In the genomic region with DNA sequence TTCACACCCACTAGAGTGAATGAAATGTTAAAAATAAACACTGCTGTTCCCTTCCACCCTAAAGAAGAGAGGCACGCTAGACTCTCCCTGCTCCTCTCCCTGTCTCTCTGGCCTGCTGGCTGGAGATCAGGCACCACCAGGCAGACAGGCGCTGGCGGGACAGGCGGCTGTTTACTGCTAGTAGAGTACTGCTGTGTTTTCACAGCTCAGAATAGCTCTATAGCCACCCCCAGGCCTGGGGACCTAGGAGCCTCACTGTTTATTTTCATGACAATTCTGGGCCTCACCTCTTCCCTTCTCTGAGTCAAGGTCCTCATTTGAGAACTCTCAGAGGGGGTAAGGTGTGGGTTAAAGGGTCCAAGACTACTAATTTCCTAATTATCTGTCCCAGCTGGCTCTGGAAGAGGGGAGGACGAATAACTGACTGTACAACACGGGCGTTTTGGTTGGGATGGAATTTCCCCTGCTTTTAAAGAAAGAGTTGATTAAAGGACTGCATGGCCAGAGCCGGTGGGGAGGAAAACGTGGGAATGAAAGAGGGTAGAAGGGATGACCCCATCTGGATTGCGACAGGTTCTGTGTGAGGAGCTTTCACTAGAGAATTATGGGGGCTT, we compare ENCODE assay signal across 13 cellular contexts. TPM values are rescaled to one million over a fixed set of nuclear protein-coding genes. Genes with fewer than 3 reads are reported as not detected.
A peak's percentile ranks its signal among the peaks of the same experiment; 100 is the strongest.
DNase-seq lines count a peak whose midpoint lies in the region; ATAC-seq and TF ChIP-seq lines count a peak whose summit lies in the region.
"Had no signal": no experiment of that assay in that cellular context is flagged by ENCODE, and none has a peak within 500 bp of the region (broad histone marks: within the 10 kb centered on the region; RNA-seq: fewer than 3 reads in every experiment).

No MANE protein-coding gene starts in this region.

- ATAC-seq in GM18861 (IDR thresholded peaks at IDR 0.05; ENCODE audit: unreplicated experiment) = no peak
- ATAC-seq in activated CD4-positive, CD25-positive, alpha-beta regulatory T cell treated with anti-CD3 and anti-CD28 coated beads, Interleukin-2, amount 50 U/mL, for 24 hours = no peak

- H3K27ac Mint-ChIP-seq in CD4-positive, alpha-beta memory T cell = no peak overlapping the region

- no peaks in the 10 kb centered on the region for H4K20me1 ChIP-seq in osteoblast (ENCODE audit: insufficient read depth, low read length)

- no peaks in the 10 kb centered on the region for H3K36me3 Mint-ChIP-seq in CD4-positive, alpha-beta memory T cell

- no peak for TF ChIP-seq CTCF in AG10803 (conservative IDR thresholded peaks at IDR 0.05; ENCODE audit: low read length)
- no peak for TF ChIP-seq CTCF in Peyer's patch (IDR thresholded peaks at IDR 0.05)
- no peak for TF ChIP-seq CTCF in osteoblast (IDR thresholded peaks at IDR 0.05; ENCODE audit: extremely low read depth, low read depth, low read length)

- peaks cover 3 to 7% of the 10 kb centered on the region in 2 donors for H3K27me3 Mint-ChIP-seq in CD4-positive, alpha-beta memory T cell

- no peak overlapping the region for H3K4me3 Mint-ChIP-seq in CD4-positive, alpha-beta memory T cell

- H3K27me3 ChIP-seq in Peyer's patch (no peaks in the 10 kb centered on the region), osteoblast (ENCODE audit: insufficient read depth, low read length) (peaks cover 2% of the 10 kb centered on the region)
- H3K27me3 ChIP-seq in CD4-positive, alpha-beta memory T cell (ENCODE audit: insufficient read depth, low read length) = no peaks in the 10 kb centered on the region

- H3K4me1 Mint-ChIP-seq in CD4-positive, alpha-beta memory T cell = no peaks in the 10 kb centered on the region

- H3K9me3 ChIP-seq in Peyer's patch (no peaks in the 10 kb centered on the region), osteoblast (ENCODE audit: low read depth, low read length) (no peaks in the 10 kb centered on the region)
- no peaks in the 10 kb centered on the region for H3K9me3 ChIP-seq in CD4-positive, alpha-beta memory T cell (ENCODE audit: control insufficient read depth in 1 of 2, low read length in 2 of 2)

- intact Hi-C loops in CD4-positive, alpha-beta memory T cell (cut with micrococcal nuclease) = no loop called here

- H3K4me3 ChIP-seq in AG10803 (ENCODE audit: low read length) (no peak overlapping the region), Peyer's patch (no peak overlapping the region), osteoblast (ENCODE audit: insufficient read depth, low read length) (no peak overlapping the region)
- no peak overlapping the region for H3K4me3 ChIP-seq in CD4-positive, alpha-beta memory T cell (ENCODE audit: low read length in 2 of 2)

- no peaks in the 10 kb centered on the region for H3K9me3 Mint-ChIP-seq in CD4-positive, alpha-beta memory T cell

- peak; percentile 28 for DNase-seq in AG10803 (ENCODE audit: low read depth)
- DNase-seq in Peyer's patch = no peak
- DNase-seq in hepatic stellate cell (ENCODE audit: low spot score) = peak; percentile 59
- peak; percentile 81 for DNase-seq in osteoblast (ENCODE audit: insufficient read length, low spot score, missing footprints)
- no peak for DNase-seq in RKO (ENCODE audit: low spot score)
- DNase-seq in CD4-positive, alpha-beta memory T cell = no peak
- DNase-seq: erythroblast, NCI-H1436, T-helper 1 cell had no signal

- POLR2A ChIA-PET in CD4-positive, alpha-beta memory T cell (lab: Charles Lee; ENCODE audit: partially characterized antibody) = no interaction called here

- no peak for TF ChIP-seq POLR2A in Peyer's patch (IDR thresholded peaks at IDR 0.05)

- H3K4me1 ChIP-seq in Peyer's patch (peaks cover 0 to 45% (median 7%) of the 10 kb centered on the region in 4 donors), osteoblast (ENCODE audit: insufficient read depth, low read length) (no peaks in the 10 kb centered on the region)
- H3K4me1 ChIP-seq in CD4-positive, alpha-beta memory T cell (ENCODE audit: insufficient read depth, low read length) = no peaks in the 10 kb centered on the region

- no peaks in the 10 kb centered on the region for H3K79me2 ChIP-seq in osteoblast (ENCODE audit: insufficient read depth, low read length)

- no peak overlapping the region for H3K4me2 ChIP-seq in osteoblast (ENCODE audit: insufficient read depth, low read length)

- CTCF ChIA-PET in CD4-positive, alpha-beta memory T cell (lab: Charles Lee; ENCODE audit: partially characterized antibody) = no interaction called here

- H3K36me3 ChIP-seq in Peyer's patch = no peaks in the 10 kb centered on the region
- no peaks in the 10 kb centered on the region for H3K36me3 ChIP-seq in osteoblast (ENCODE audit: insufficient read depth, low read length)
- no peaks in the 10 kb centered on the region for H3K36me3 ChIP-seq in CD4-positive, alpha-beta memory T cell (ENCODE audit: insufficient read depth, low read length)

- H3K27ac ChIP-seq in Peyer's patch (peak overlapping the region in 3 of 4 donors; percentile 36 to 52 (median 44)), osteoblast (ENCODE audit: low read depth, low read length) (no peak overlapping the region)
- no peak overlapping the region for H3K27ac ChIP-seq in CD4-positive, alpha-beta memory T cell (ENCODE audit: low read depth, low read length)
- H3K27ac ChIP-seq: C4-2B had no signal

- H2AFZ ChIP-seq in osteoblast (ENCODE audit: low read length) = peak overlapping the region; percentile 57

RNA-seq across cellular contexts. Expression of gene G6PC1, which starts 9.0 kb away (rescaled TPM):
- 10 to 100 TPM in 3 of 4 donors, 1 to 10 TPM in 1; 2.5 to 97.8 (median 66.0) TPM for total RNA-seq in Peyer's patch
- not detected in 2 replicates for total RNA-seq in osteoblast
- total RNA-seq in CD4-positive, alpha-beta memory T cell = not detected
- polyA plus RNA-seq in CD4-positive, alpha-beta memory T cell = not detected
- total RNA-seq: subcutaneous adipose tissue had no signal

RNA-seq across cellular contexts. Expression of gene AOC3, which starts 40.6 kb away (rescaled TPM):
- total RNA-seq in Peyer's patch (10 to 100 TPM in 1 of 4 donors, 1 to 10 TPM in 3; 3.3 to 11.4 (median 7.0) TPM), osteoblast (under 0.01 TPM in 1 of 2 replicates, not detected in the other)
- total RNA-seq in CD4-positive, alpha-beta memory T cell = 1 to 10 TPM in 1 of 2 experiments, under 1 TPM in 1; 0.58 to 1.2 TPM
- not detected for polyA plus RNA-seq in CD4-positive, alpha-beta memory T cell

RNA-seq across cellular contexts. Expression of gene AOC2, which starts 47.3 kb away (rescaled TPM):
- total RNA-seq in Peyer's patch (1 to 10 TPM in 2 of 4 donors, under 1 TPM in 1, not detected in 1; 0.70 to 2.3 (median 1.6) TPM), osteoblast (0.72 and 0.88 TPM in 2 replicates)
- total RNA-seq in CD4-positive, alpha-beta memory T cell = 1 to 10 TPM; 2.7 TPM
- under 1 TPM in 1 of 2 donors, not detected in 1; 0.17 TPM for polyA plus RNA-seq in CD4-positive, alpha-beta memory T cell

RNA-seq across cellular contexts. Expression of gene PSME3, which starts 58.4 kb away (rescaled TPM):
- total RNA-seq in Peyer's patch = 10 to 100 TPM; 45.6 to 75.9 (median 59.8) TPM
- total RNA-seq in osteoblast = 79.9 and 81.1 TPM in 2 replicates
- 10 to 100 TPM; 65.1 to 69.9 TPM for total RNA-seq in CD4-positive, alpha-beta memory T cell
- polyA plus RNA-seq in CD4-positive, alpha-beta memory T cell = 100 to 1,000 TPM; 125 to 171 TPM

Comparison
In these comparisons a context has a peak if more than half of its experiments do, and no peak if none do; other contexts are left out.
1. DNase-seq: peak in AG10803 (single experiment), hepatic stellate cell (single experiment) and osteoblast (single experiment); none in Peyer's patch (0 of 3), RKO (single experiment) and CD4-positive, alpha-beta memory T cell (0 of 5).
2. H3K27ac ChIP-seq: peak in Peyer's patch (3 of 4); none in osteoblast (single experiment) and CD4-positive, alpha-beta memory T cell (single experiment).